In genomic region chr6:12886961-12887775, GRCh38 we compare ENCODE assay signal across 2 cellular contexts.
TF ChIP-seq lines count a peak whose summit lies in the region.

No MANE protein-coding gene starts in this region.

TF ChIP-seq in GM23338, 12 proteins besides CTCF, POLR2A, EP300 and RAD21 (continued from another document):
- TF ChIP-seq ETS1 (IDR thresholded peaks at IDR 0.05) (no peak), ZNF331 (CRISPR knock-in tag; IDR thresholded peaks at IDR 0.05; ENCODE audit: low read depth) (peak; percentile 96), ZNF462 (CRISPR knock-in tag; IDR thresholded peaks at IDR 0.05) (peak; percentile 98), EZH2 (IDR thresholded peaks at IDR 0.05; ENCODE audit: low read depth, unreplicated experiment) (no peak), ZNF114 (CRISPR knock-in tag; IDR thresholded peaks at IDR 0.05) (peak; percentile 95)

TF ChIP-seq in WTC11, 78 proteins besides CTCF, POLR2A, EP300 and RAD21 (continued from another document):
- TF ChIP-seq PRDM15 (CRISPR knock-in tag; IDR thresholded peaks at IDR 0.05) (no peak), USF2 (CRISPR knock-in tag; IDR thresholded peaks at IDR 0.05) (0 out of 2 replicates have a peak, but pooled peaks have one; percentile 9), MAX (CRISPR knock-in tag; IDR thresholded peaks at IDR 0.05) (peak; percentile 64; the same call in 1 of the 2 replicates), TEAD1 (CRISPR knock-in tag; IDR thresholded peaks at IDR 0.05) (peak; percentile 60; the same call in 1 of the 2 replicates), GTF2I (CRISPR knock-in tag; conservative IDR thresholded peaks at IDR 0.05) (no peak), ZNF416 (CRISPR knock-in tag; IDR thresholded peaks at IDR 0.05) (no peak), KAT7 (CRISPR knock-in tag; IDR thresholded peaks at IDR 0.05; ENCODE audit: borderline replicate concordance) (no peak), ZBTB43 (CRISPR knock-in tag; IDR thresholded peaks at IDR 0.05) (no peak), RELA (CRISPR knock-in tag; IDR thresholded peaks at IDR 0.05; ENCODE audit: borderline replicate concordance) (no peak), NFATC4 (CRISPR knock-in tag; IDR thresholded peaks at IDR 0.05) (no peak), ZNF281 (CRISPR knock-in tag; IDR thresholded peaks at IDR 0.05) (no peak), TCF7 (CRISPR knock-in tag; IDR thresholded peaks at IDR 0.05; ENCODE audit: low read depth) (no peak), CDX4 (CRISPR knock-in tag; IDR thresholded peaks at IDR 0.05; ENCODE audit: borderline replicate concordance) (no peak), E2F5 (CRISPR knock-in tag; IDR thresholded peaks at IDR 0.05) (no peak), NR2C2 (CRISPR knock-in tag; IDR thresholded peaks at IDR 0.05) (no peak), JAZF1 (CRISPR knock-in tag; IDR thresholded peaks at IDR 0.05) (no peak), ZNF425 (CRISPR knock-in tag; conservative IDR thresholded peaks at IDR 0.05) (no peak), FOXP4 (CRISPR knock-in tag; IDR thresholded peaks at IDR 0.05) (no peak), USF1 (CRISPR knock-in tag; IDR thresholded peaks at IDR 0.05) (no peak), FOXP1 (CRISPR knock-in tag; IDR thresholded peaks at IDR 0.05; ENCODE audit: borderline replicate concordance) (no peak), ZNF423 (CRISPR knock-in tag; IDR thresholded peaks at IDR 0.05) (peak; percentile 96), EMX1 (CRISPR knock-in tag; IDR thresholded peaks at IDR 0.05) (no peak), TP53 (CRISPR knock-in tag; IDR thresholded peaks at IDR 0.05) (no peak), ZNF138 (CRISPR knock-in tag; conservative IDR thresholded peaks at IDR 0.05) (no peak), ZNF219 (CRISPR knock-in tag; IDR thresholded peaks at IDR 0.05; ENCODE audit: borderline replicate concordance) (no peak), ZNF396 (CRISPR knock-in tag; IDR thresholded peaks at IDR 0.05; ENCODE audit: borderline replicate concordance) (no peak), CREM (CRISPR knock-in tag; IDR thresholded peaks at IDR 0.05) (no peak), ZMAT4 (CRISPR knock-in tag; IDR thresholded peaks at IDR 0.05) (no peak), ATF2 (CRISPR knock-in tag; IDR thresholded peaks at IDR 0.05; ENCODE audit: borderline replicate concordance, low read depth) (no peak), ZNF232 (CRISPR knock-in tag; IDR thresholded peaks at IDR 0.05) (no peak), NR3C1 (CRISPR knock-in tag; conservative IDR thresholded peaks at IDR 0.05; ENCODE audit: low read depth) (no peak), SMAD4 (CRISPR knock-in tag; IDR thresholded peaks at IDR 0.05) (no peak), ERG (CRISPR knock-in tag; IDR thresholded peaks at IDR 0.05) (no peak), ZBTB21 (CRISPR knock-in tag; IDR thresholded peaks at IDR 0.05; ENCODE audit: borderline replicate concordance) (no peak)
TF ChIP-seq in WTC11: peak in this region for 6.
